In genomic region chr16:47884131-47884725, GRCh38 we compare ENCODE assay signal across 1 cellular context.
TF ChIP-seq lines count a peak whose summit lies in the region.

No MANE protein-coding gene starts in this region.

TF ChIP-seq in H1, 55 proteins besides CTCF, POLR2A, EP300 and RAD21:
- TF ChIP-seq BRCA1 (IDR thresholded peaks at IDR 0.05; ENCODE audit: low read depth, low read length) (no peak), TCF12 (IDR thresholded peaks at IDR 0.05; ENCODE audit: low read depth, low read length) (0 out of 2 replicates have a peak, but pooled peaks have one; percentile 39)
